In genomic region chr1:16605532-16605931, GRCh38 we compare ENCODE assay signal across 1 cellular context.
TF ChIP-seq lines count a peak whose summit lies in the region.

No MANE protein-coding gene starts in this region.

TF ChIP-seq in K562, 482 proteins besides CTCF, POLR2A, EP300 and RAD21 (continued from another document):
- TF ChIP-seq, protein P1, sequence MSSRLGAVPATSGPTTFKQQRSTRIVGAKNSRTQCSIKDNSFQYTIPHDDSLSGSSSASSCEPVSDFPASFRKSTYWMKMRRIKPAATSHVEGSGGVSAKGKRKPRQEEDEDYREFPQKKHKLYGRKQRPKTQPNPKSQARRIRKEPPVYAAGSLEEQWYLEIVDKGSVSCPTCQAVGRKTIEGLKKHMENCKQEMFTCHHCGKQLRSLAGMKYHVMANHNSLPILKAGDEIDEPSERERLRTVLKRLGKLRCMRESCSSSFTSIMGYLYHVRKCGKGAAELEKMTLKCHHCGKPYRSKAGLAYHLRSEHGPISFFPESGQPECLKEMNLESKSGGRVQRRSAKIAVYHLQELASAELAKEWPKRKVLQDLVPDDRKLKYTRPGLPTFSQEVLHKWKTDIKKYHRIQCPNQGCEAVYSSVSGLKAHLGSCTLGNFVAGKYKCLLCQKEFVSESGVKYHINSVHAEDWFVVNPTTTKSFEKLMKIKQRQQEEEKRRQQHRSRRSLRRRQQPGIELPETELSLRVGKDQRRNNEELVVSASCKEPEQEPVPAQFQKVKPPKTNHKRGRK (tag; IDR thresholded peaks at IDR 0.05), result 0 out of 2 replicates have a peak, but pooled peaks have one; percentile 16
- TF ChIP-seq SAFB (IDR thresholded peaks at IDR 0.05; ENCODE audit: borderline replicate concordance, low read depth, low read length) (0 out of 2 replicates have a peak, but pooled peaks have one; percentile 27), ASH1L (IDR thresholded peaks at IDR 0.05; ENCODE audit: borderline replicate concordance, low read depth, partially characterized antibody) (no peak), STAT5B (CRISPR knock-in tag; IDR thresholded peaks at IDR 0.05) (no peak; the same call in 1 of the 2 replicates), RBM25 (IDR thresholded peaks at IDR 0.05; ENCODE audit: low read depth, low read length, severe bottlenecking) (no peak), MEF2A (IDR thresholded peaks at IDR 0.05; ENCODE audit: control insufficient read depth, low read depth, low read length) (no peak), ZBTB40 (IDR thresholded peaks at IDR 0.05) (no peak), ZBTB40 (CRISPR knock-in tag; IDR thresholded peaks at IDR 0.05) (no peak)
- TF ChIP-seq, protein P2, sequence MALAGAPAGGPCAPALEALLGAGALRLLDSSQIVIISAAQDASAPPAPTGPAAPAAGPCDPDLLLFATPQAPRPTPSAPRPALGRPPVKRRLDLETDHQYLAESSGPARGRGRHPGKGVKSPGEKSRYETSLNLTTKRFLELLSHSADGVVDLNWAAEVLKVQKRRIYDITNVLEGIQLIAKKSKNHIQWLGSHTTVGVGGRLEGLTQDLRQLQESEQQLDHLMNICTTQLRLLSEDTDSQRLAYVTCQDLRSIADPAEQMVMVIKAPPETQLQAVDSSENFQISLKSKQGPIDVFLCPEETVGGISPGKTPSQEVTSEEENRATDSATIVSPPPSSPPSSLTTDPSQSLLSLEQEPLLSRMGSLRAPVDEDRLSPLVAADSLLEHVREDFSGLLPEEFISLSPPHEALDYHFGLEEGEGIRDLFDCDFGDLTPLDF (CRISPR knock-in tag; IDR thresholded peaks at IDR 0.05), result 0 out of 2 replicates have a peak, but pooled peaks have one; percentile 13
